33 cellular contexts compared by ENCODE assay signal in the genomic region with DNA sequence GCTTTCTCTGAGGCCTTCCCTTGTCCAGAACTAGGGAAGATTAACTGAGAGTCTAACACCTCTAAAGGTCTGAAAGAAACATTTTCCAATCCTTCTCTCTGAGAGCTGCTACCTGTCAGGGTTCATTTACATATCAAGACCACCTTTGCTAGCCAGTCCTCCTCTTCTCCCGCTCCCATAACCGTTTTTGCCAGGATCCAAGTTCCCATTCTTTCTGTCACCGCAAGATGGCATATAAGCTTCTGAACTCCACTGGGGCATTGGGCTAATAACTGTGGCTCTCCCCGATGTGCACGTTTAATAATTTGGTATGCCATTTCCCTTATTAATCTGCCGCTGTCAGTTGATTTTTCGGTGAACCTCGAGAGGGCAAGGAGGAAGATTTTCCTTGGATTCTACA.
DNase-seq lines count a peak whose midpoint lies in the region; ATAC-seq, FAIRE-seq and TF ChIP-seq lines count a peak whose summit lies in the region.
"Had no signal": no experiment of that assay in that cellular context is flagged by ENCODE, and none has a peak within 500 bp of the region (broad histone marks: within the 10 kb centered on the region; RNA-seq: fewer than 3 reads in every experiment).

No MANE protein-coding gene starts in this region.

- H3K23me2 ChIP-seq in H1 (ENCODE audit: low read depth, low read length) = no peaks in the 10 kb centered on the region

- ATAC-seq in heart left ventricle = no peak
- no peak for ATAC-seq in HG02678 (IDR thresholded peaks at IDR 0.05; ENCODE audit: unreplicated experiment)
- ATAC-seq: effector memory CD8-positive, alpha-beta T cell; left lung; Right ventricle myocardium inferior; sciatic nerve; SK-N-SH treated with all-trans-retinoic acid at 6 μM for 48 hours; stimulated activated naive CD8-positive, alpha-beta T cell treated with anti-CD3 and anti-CD28 coated beads, Interleukin-15, amount 100 ng/mL, for 72 hours had no signal

- peaks cover 0 to 7% (median 3%) of the 10 kb centered on the region in 4 experiments; a peak in 2 of 7 replicates for H3K4me1 ChIP-seq in H1 (replicated peaks in 1 of 4; ENCODE audit: control insufficient read depth in 3 of 4, insufficient read depth in 4 of 4, low read length in 3 of 4)
- peaks cover 3% of the 10 kb centered on the region for H3K4me1 ChIP-seq in mesendoderm (ENCODE audit: control insufficient read depth, low read depth, low read length)
- H3K4me1 ChIP-seq in heart left ventricle = no peaks in the 10 kb centered on the region
- H3K4me1 ChIP-seq: HAP-1, left lung had no signal

- H3K56ac ChIP-seq in H1 (replicated peaks; ENCODE audit: insufficient read length, low read depth, low read length) (no peak overlapping the region), mesendoderm (ENCODE audit: low read length) (no peak overlapping the region)

- H3K36me3 ChIP-seq in H1 (ENCODE audit: control insufficient read depth in 2 of 4, insufficient read depth in 4 of 4, low read length in 3 of 4) (no peaks in the 10 kb centered on the region), mesendoderm (ENCODE audit: control insufficient read depth, insufficient read depth, low read length) (no peaks in the 10 kb centered on the region), heart left ventricle (no peaks in the 10 kb centered on the region)
- H3K36me3 ChIP-seq: HAP-1, left lung, thoracic aorta had no signal

- H3K9me3 ChIP-seq in H1 (ENCODE audit: insufficient read depth in 2 of 2, low read depth in 1 of 2, low read length in 1 of 2) (no peaks in the 10 kb centered on the region), heart left ventricle (no peaks in the 10 kb centered on the region)
- H3K9me3 ChIP-seq: HAP-1, left lung, thoracic aorta had no signal

- H3K79me2 ChIP-seq in H1 (ENCODE audit: control insufficient read depth in 1 of 2, insufficient read depth in 2 of 2, low read length in 2 of 2) = no peaks in the 10 kb centered on the region
- H3K79me2 ChIP-seq in mesendoderm (ENCODE audit: control insufficient read depth, insufficient read depth, low read length) = no peaks in the 10 kb centered on the region

- 78% methylated on average over 8 of the region's 8 CpGs; no CpG with 5 or more reads in 1 of the 2 experiments for WGBS in H1 (ENCODE audit: extremely low coverage in 1 of 2, insufficient coverage in 1 of 2, insufficient read length in 1 of 2, insufficient replicate concordance in 2 of 2, low coverage in 1 of 2, low lambda C conversion rate in 2 of 2, missing lambda C conversion rate in 1 of 2), 2 experiments
- WGBS in mesendoderm (ENCODE audit: extremely low coverage, insufficient coverage, low lambda C conversion rate) = no CpG with 5 or more reads among the region's 8 CpGs
- WGBS in heart left ventricle, 4 donors = 65 to 80% (median 72%) methylated on average over 8 of the region's 8 CpGs

- H3K4ac ChIP-seq in H1 (replicated peaks; ENCODE audit: insufficient read length, low read depth, low read length) = no peak overlapping the region
- no peak overlapping the region for H3K4ac ChIP-seq in mesendoderm (ENCODE audit: low read depth, low read length)

- no peak overlapping the region for H3K23ac ChIP-seq in H1 (ENCODE audit: insufficient read length)
- no peak overlapping the region for H3K23ac ChIP-seq in mesendoderm (ENCODE audit: low read length)

- peak; percentile 32 for FAIRE-seq in H1 (lab: Jason Lieb, UNC)
- FAIRE-seq: GM18507, TTC549 had no signal

- H3K79me1 ChIP-seq in H1 (ENCODE audit: low read depth, low read length) (no peaks in the 10 kb centered on the region), mesendoderm (ENCODE audit: low read length) (no peaks in the 10 kb centered on the region)

- CTCF ChIA-PET in H1 (lab: Charles Lee; ENCODE audit: partially characterized antibody) = interaction anchor here (0.9 to 1.1 kb wide), 2 partner anchors 32 to 128 kb away, joined by 3 read pairs; no protein-coding TSS in a partner anchor

- no peak overlapping the region for H4K5ac ChIP-seq in H1 (ENCODE audit: insufficient read length, low read depth, low read length)
- no peak overlapping the region for H4K5ac ChIP-seq in mesendoderm (ENCODE audit: low read length)

- H2BK5ac ChIP-seq in H1 (ENCODE audit: low read depth, low read length) (no peak overlapping the region), mesendoderm (ENCODE audit: low read length) (no peak overlapping the region)

- H3K27ac ChIP-seq in C4-2B (no peak overlapping the region), H1 (ENCODE audit: low read depth, low read length) (no peak overlapping the region), mesendoderm (ENCODE audit: low read depth, low read length) (no peak overlapping the region), heart left ventricle (no peak overlapping the region)
- H3K27ac ChIP-seq: left lung, thoracic aorta had no signal

- H3K4me3 ChIP-seq in LNCaP clone FGC (ENCODE audit: low read depth, low read length) = no peak overlapping the region
- no peak overlapping the region for H3K4me3 ChIP-seq in H1 (ENCODE audit: extremely low read depth in 1 of 4, insufficient read depth in 2 of 4, low read depth in 3 of 4, low read length in 4 of 4)
- H3K4me3 ChIP-seq in mesendoderm (ENCODE audit: low read length) = no peak overlapping the region
- H3K4me3 ChIP-seq in heart left ventricle = no peak overlapping the region
- H3K4me3 ChIP-seq: HAP-1, left lung, thoracic aorta had no signal

- H3K4me2 ChIP-seq in H1 (ENCODE audit: insufficient read depth in 1 of 2, low read depth in 2 of 2, low read length in 2 of 2) (peak overlapping the region in 1 of 2 experiments; percentile 4; a peak in 1 of 4 replicates), mesendoderm (ENCODE audit: low read length) (no peak overlapping the region)

- TF ChIP-seq RAD21 in H1 (IDR thresholded peaks at IDR 0.05 in 1 of 2, conservative IDR thresholded peaks at IDR 0.05 in 1 of 2; ENCODE audit: low read depth in 2 of 2, low read length in 2 of 2) = peak in 1 of 2 experiments; percentile 28; a peak in 1 of 4 replicates

- no peak overlapping the region for H2AFZ ChIP-seq in H1 (ENCODE audit: low read length)

- H2AK5ac ChIP-seq in H1 (ENCODE audit: low read depth, low read length) (no peak overlapping the region), mesendoderm (ENCODE audit: low read length) (no peak overlapping the region)

- TF ChIP-seq POLR2A in H1 (IDR thresholded peaks at IDR 0.05; ENCODE audit: control extremely low read depth in 1 of 2, low read depth in 2 of 2, low read length in 2 of 2) (no peak), heart left ventricle (IDR thresholded peaks at IDR 0.05) (no peak)

- H2BK15ac ChIP-seq in H1 (ENCODE audit: low read length) = no peak overlapping the region
- H2BK15ac ChIP-seq in mesendoderm (replicated peaks; ENCODE audit: low read depth) = no peak overlapping the region

- H2BK20ac ChIP-seq in H1 (ENCODE audit: low read length) = no peak overlapping the region

- H4K8ac ChIP-seq in H1 (ENCODE audit: extremely low read depth, insufficient read depth, low read length) = no peak overlapping the region
- H4K8ac ChIP-seq in mesendoderm (ENCODE audit: low read depth, low read length) = no peak overlapping the region

- H2BK120ac ChIP-seq in H1 (replicated peaks; ENCODE audit: low read depth, low read length) = no peak overlapping the region
- H2BK120ac ChIP-seq in mesendoderm (ENCODE audit: low read depth, low read length) = no peak overlapping the region

- POLR2A ChIA-PET in H1 (lab: Charles Lee; ENCODE audit: partially characterized antibody) = no interaction called here

- H3K18ac ChIP-seq in H1 (ENCODE audit: extremely low read depth, low read length) (no peak overlapping the region), mesendoderm (ENCODE audit: low read length) (no peak overlapping the region)

- H3K27me3 ChIP-seq in H1 (replicated peaks in 1 of 4; ENCODE audit: control insufficient read depth in 3 of 4, extremely low read depth in 1 of 4, insufficient read depth in 3 of 4, low read length in 3 of 4) (no peaks in the 10 kb centered on the region), mesendoderm (ENCODE audit: insufficient read depth, low read length, poor library complexity) (no peaks in the 10 kb centered on the region), heart left ventricle (no peaks in the 10 kb centered on the region)
- H3K27me3 ChIP-seq: left lung had no signal

- H3K14ac ChIP-seq in H1 (ENCODE audit: insufficient read length) = no peak overlapping the region

- no peak overlapping the region for H4K91ac ChIP-seq in H1 (replicated peaks; ENCODE audit: insufficient read length, low read length)

- no peaks in the 10 kb centered on the region for H4K20me1 ChIP-seq in H1 (replicated peaks in 1 of 2; ENCODE audit: control insufficient read depth in 1 of 2, insufficient read depth in 2 of 2, low read length in 2 of 2)

- no peak overlapping the region for H2BK12ac ChIP-seq in H1 (ENCODE audit: low read depth, low read length)

- no peak for TF ChIP-seq EP300 in H1 (IDR thresholded peaks at IDR 0.05; ENCODE audit: borderline replicate concordance in 1 of 2, low read depth in 2 of 2, low read length in 2 of 2)

- TF ChIP-seq CTCF in C4-2B (conservative IDR thresholded peaks at IDR 0.05) (peak; percentile 53), LNCaP clone FGC (IDR thresholded peaks at IDR 0.05; ENCODE audit: control insufficient read depth, extremely low read depth, insufficient read depth) (peak; percentile 64), H1 (IDR thresholded peaks at IDR 0.05; ENCODE audit: control extremely low read depth in 1 of 3, insufficient read depth in 1 of 3, low read depth in 1 of 3, low read length in 3 of 3) (no peak), heart left ventricle (IDR thresholded peaks at IDR 0.05) (no peak)

- intact Hi-C loops in heart left ventricle (cut with DNase I) = no loop called here

- no peak overlapping the region for H3K9ac ChIP-seq in H1 (replicated peaks in 1 of 4; ENCODE audit: extremely low read depth in 1 of 4, low read depth in 3 of 4, low read length in 3 of 4)
- H3K9ac ChIP-seq in mesendoderm (ENCODE audit: low read length) = no peak overlapping the region

- DNase-seq in LNCaP clone FGC (ENCODE audit: low read depth) (no peak), H1 (ENCODE audit: low read depth in 1 of 2, low spot score in 2 of 2) (no peak), mesendoderm (peak; percentile 10), heart left ventricle (no peak), NOMO-1 treated with DMSO at 0.1 percent for 48 hours (lab: John Stamatoyannopoulos, UW; ENCODE audit: unreplicated experiment) (no peak)
- DNase-seq: ACHN; activated CD4-positive, alpha-beta memory T cell treated with anti-CD3 and anti-CD28 coated beads for 36 hours; activated CD4-positive, CD25-positive, alpha-beta regulatory T cell treated with anti-CD3 and anti-CD28 coated beads, Interleukin-2, amount 50 U/mL, for 72 hours; activated CD8-positive, alpha-beta memory T cell treated with anti-CD3 and anti-CD28 coated beads, Interleukin-2, amount 50 U/mL, for 4 hours; activated naive CD4-positive, alpha-beta T cell; CD8-positive, alpha-beta memory T cell; DMS 273 treated with DMSO at 0.1 percent for 48 hours; effector memory CD8-positive, alpha-beta T cell; foreskin melanocyte; hypothalamus; Kasumi-1; left lung; mesenchymal stem cell; MV-4-11; NCI-H1436 treated with DMSO at 0.1 percent for 48 hours; NCI-H748 treated with DMSO at 0.1 percent for 48 hours; OCI-M1; stimulated activated CD4-positive, alpha-beta T cell treated with anti-CD3 and anti-CD28 coated beads, Interleukin-2, amount 100 ng/mL, for 48 hours; stimulated activated naive CD8-positive, alpha-beta T cell treated with anti-CD3 and anti-CD28 coated beads, Interleukin-15, amount 100 ng/mL, for 72 hours had no signal

Comparison
In these comparisons a context has a peak if more than half of its experiments do, and no peak if none do; other contexts are left out.
1. CTCF ChIP-seq: peak in C4-2B (single experiment) and LNCaP clone FGC (single experiment); none in H1 (0 of 3) and heart left ventricle (0 of 12).